Comparison of ENCODE assay signal across 8 cellular contexts in genomic region chr20:59010995-59011873, GRCh38. TPM values are rescaled to one million over a fixed set of nuclear protein-coding genes. Genes with fewer than 3 reads are reported as not detected.
DNase-seq lines count a peak whose midpoint lies in the region; ATAC-seq and TF ChIP-seq lines count a peak whose summit lies in the region.

No MANE protein-coding gene starts in this region.

- no peak overlapping the region for H3K4me2 ChIP-seq in GM23338

- no peaks in the 10 kb centered on the region for H3K79me2 ChIP-seq in GM23338 (replicated peaks; ENCODE audit: insufficient read depth)

- TF ChIP-seq CTCF in GM23338 (conservative IDR thresholded peaks at IDR 0.05; ENCODE audit: low read depth in 2 of 2) (no peak), fibroblast of mammary gland (conservative IDR thresholded peaks at IDR 0.05; ENCODE audit: control insufficient read depth, insufficient read depth, low read depth, low read length) (no peak)

- no peak overlapping the region for H3K27ac ChIP-seq in GM23338 (ENCODE audit: low read depth)

- no peaks in the 10 kb centered on the region for H4K20me1 ChIP-seq in GM23338 (replicated peaks; ENCODE audit: insufficient read depth)

- H3K4me3 ChIP-seq in GM23338 (no peak overlapping the region), fibroblast of mammary gland (ENCODE audit: control insufficient read depth, low read depth, low read length) (no peak overlapping the region)

- DNase-seq in GM23338 (ENCODE audit: low spot score) (peak; percentile 47), fibroblast of mammary gland (ENCODE audit: low read depth) (peak; percentile 58), sciatic nerve (ENCODE audit: low spot score) (peak; percentile 53), 8988T (no peak)
- DNase-seq in stimulated activated CD4-positive, alpha-beta T cell treated with anti-CD3 and anti-CD28 coated beads, Interleukin-4, amount 100 ng/mL, for 1 hour = no peak
- no peak for DNase-seq in stimulated activated CD4-positive, alpha-beta T cell treated with anti-CD3 and anti-CD28 coated beads, Interleukin-1b, Interleukin-23, amount 100 ng/mL, for 48 hours

- no peaks in the 10 kb centered on the region for H3F3A ChIP-seq in GM23338 (replicated peaks; ENCODE audit: low read depth)

- H3K4me1 ChIP-seq in GM23338 (ENCODE audit: insufficient read depth) = peaks cover 5% of the 10 kb centered on the region; the same call in 1 of the 2 replicates

- H3K9me2 ChIP-seq in GM23338 (ENCODE audit: insufficient read depth) = no peaks in the 10 kb centered on the region

- H3K27me3 ChIP-seq in GM23338 (ENCODE audit: insufficient read depth) = peaks cover 11% of the 10 kb centered on the region

- peaks cover 24% of the 10 kb centered on the region for H3K27me3 Mint-ChIP-seq in GM23338 (ENCODE audit: insufficient read depth, low read depth, poor library complexity)
- H3K27me3 Mint-ChIP-seq in T-helper 1 cell treated with Interleukin-12 subunit alpha and Interleukin-12 subunit beta and Interleukin-4 antibody, amounts not matched to agents 30 μg/mL and 1 μg/mL, for 36 hours (ENCODE audit: low read depth) = no peaks in the 10 kb centered on the region

- no peaks in the 10 kb centered on the region for H3K36me3 ChIP-seq in GM23338 (ENCODE audit: insufficient read depth)

- no peaks in the 10 kb centered on the region for H3K9me3 Mint-ChIP-seq in GM23338
- H3K9me3 Mint-ChIP-seq in T-helper 1 cell treated with Interleukin-12 subunit alpha and Interleukin-12 subunit beta and Interleukin-4 antibody, amounts not matched to agents 30 μg/mL and 1 μg/mL, for 36 hours = no peaks in the 10 kb centered on the region

- peaks cover 18% of the 10 kb centered on the region; the same call in 2 of the 3 replicates for H3K4me1 Mint-ChIP-seq in GM23338
- H3K4me1 Mint-ChIP-seq in T-helper 1 cell treated with Interleukin-12 subunit alpha and Interleukin-12 subunit beta and Interleukin-4 antibody, amounts not matched to agents 30 μg/mL and 1 μg/mL, for 36 hours (ENCODE audit: low read depth) = peaks cover 35% of the 10 kb centered on the region

- no peak overlapping the region for H3K27ac Mint-ChIP-seq in GM23338
- H3K27ac Mint-ChIP-seq in T-helper 1 cell treated with Interleukin-12 subunit alpha and Interleukin-12 subunit beta and Interleukin-4 antibody, amounts not matched to agents 30 μg/mL and 1 μg/mL, for 36 hours = peak overlapping the region; percentile 1

- 0 out of 2 replicates have a peak overlapping the region, but pooled peaks have one; percentile 2 for H2AFZ ChIP-seq in GM23338

- intact Hi-C loops in sciatic nerve (cut with DNase I) = no loop called here

- ATAC-seq in GM23338 = no peak
- ATAC-seq in sciatic nerve = peak; percentile 30
- ATAC-seq in HG03025 (IDR thresholded peaks at IDR 0.05; ENCODE audit: low FRiP score, unreplicated experiment) = no peak

- no peak overlapping the region for H3K4me3 Mint-ChIP-seq in GM23338
- H3K4me3 Mint-ChIP-seq in T-helper 1 cell treated with Interleukin-12 subunit alpha and Interleukin-12 subunit beta and Interleukin-4 antibody, amounts not matched to agents 30 μg/mL and 1 μg/mL, for 36 hours = no peak overlapping the region

- no peaks in the 10 kb centered on the region for H3K36me3 Mint-ChIP-seq in GM23338 (ENCODE audit: low read depth)
- peaks cover 6% of the 10 kb centered on the region for H3K36me3 Mint-ChIP-seq in T-helper 1 cell treated with Interleukin-12 subunit alpha and Interleukin-12 subunit beta and Interleukin-4 antibody, amounts not matched to agents 30 μg/mL and 1 μg/mL, for 36 hours (ENCODE audit: low read depth)

TF ChIP-seq in GM23338, 12 proteins besides CTCF, POLR2A, EP300 and RAD21 (continues in another document):
- TF ChIP-seq JUNB (IDR thresholded peaks at IDR 0.05; ENCODE audit: unreplicated experiment) = no peak
- no peak for TF ChIP-seq POLR2AphosphoS5 (IDR thresholded peaks at IDR 0.05; ENCODE audit: low read depth)
- TF ChIP-seq STAT1 (IDR thresholded peaks at IDR 0.05; ENCODE audit: unreplicated experiment) = no peak
- TF ChIP-seq ZNF462 (CRISPR knock-in tag; IDR thresholded peaks at IDR 0.05) = no peak
- TF ChIP-seq CREB1 (CRISPR knock-in tag; IDR thresholded peaks at IDR 0.05; ENCODE audit: low read depth) = no peak
- TF ChIP-seq ETS1 (IDR thresholded peaks at IDR 0.05) = no peak
- no peak for TF ChIP-seq EZH2phosphoT487 (IDR thresholded peaks at IDR 0.05; ENCODE audit: unreplicated experiment)

RNA-seq across cellular contexts. Expression of gene CTSZ, which starts 4.2 kb away (rescaled TPM):
- 41.4 and 47.7 TPM in 2 replicates for total RNA-seq in GM23338 (2014; rRNA removed; shearing (Covaris generic))
- polyA plus RNA-seq in GM23338 (2016; fragmentation: Nextera tagmentation; extraction: Ambion mirVana) = 0.58 and 0.63 TPM in 2 replicates
- total RNA-seq in sciatic nerve = 151 TPM

RNA-seq across cellular contexts. Expression of gene TUBB1, which starts 8.0 kb away (rescaled TPM):
- not detected in 2 replicates for total RNA-seq in GM23338 (2014; rRNA removed; shearing (Covaris generic))
- not detected in 2 replicates for polyA plus RNA-seq in GM23338 (2016; fragmentation: Nextera tagmentation; extraction: Ambion mirVana)
- 1.0 TPM for total RNA-seq in sciatic nerve

RNA-seq across cellular contexts. Expression of gene ATP5F1E, which starts 20.9 kb away (rescaled TPM):
- total RNA-seq in GM23338 (2014; rRNA removed; shearing (Covaris generic)) = 8.5 and 12.9 TPM in 2 replicates
- polyA plus RNA-seq in GM23338 (2016; fragmentation: Nextera tagmentation; extraction: Ambion mirVana) = 211 and 233 TPM in 2 replicates
- 38.4 TPM for total RNA-seq in sciatic nerve

RNA-seq across cellular contexts. Expression of gene NELFCD, which starts 30.2 kb away (rescaled TPM):
- 67.0 and 75.8 TPM in 2 replicates for total RNA-seq in GM23338 (2014; rRNA removed; shearing (Covaris generic))
- polyA plus RNA-seq in GM23338 (2016; fragmentation: Nextera tagmentation; extraction: Ambion mirVana) = 52.1 and 52.9 TPM in 2 replicates
- total RNA-seq in sciatic nerve = 50.7 TPM

RNA-seq across cellular contexts. Expression of gene PRELID3B, which starts 31.4 kb away (rescaled TPM):
- 43.6 and 47.4 TPM in 2 replicates for total RNA-seq in GM23338 (2014; rRNA removed; shearing (Covaris generic))
- polyA plus RNA-seq in GM23338 (2016; fragmentation: Nextera tagmentation; extraction: Ambion mirVana) = 33.4 and 42.7 TPM in 2 replicates
- total RNA-seq in sciatic nerve = 30.5 TPM

Comparison
In these comparisons a context has a peak if more than half of its experiments do, and no peak if none do; other contexts are left out.
1. DNase-seq: peak in GM23338 (single experiment), fibroblast of mammary gland (single experiment) and sciatic nerve (single experiment); none in stimulated activated CD4-positive, alpha-beta T cell treated with anti-CD3 and anti-CD28 coated beads, Interleukin-4, amount 100 ng/mL, for 1 hour (single experiment), 8988T (single experiment) and stimulated activated CD4-positive, alpha-beta T cell treated with anti-CD3 and anti-CD28 coated beads, Interleukin-1b, Interleukin-23, amount 100 ng/mL, for 48 hours (single experiment).